39 cellular contexts compared by ENCODE assay signal in the genomic region with DNA sequence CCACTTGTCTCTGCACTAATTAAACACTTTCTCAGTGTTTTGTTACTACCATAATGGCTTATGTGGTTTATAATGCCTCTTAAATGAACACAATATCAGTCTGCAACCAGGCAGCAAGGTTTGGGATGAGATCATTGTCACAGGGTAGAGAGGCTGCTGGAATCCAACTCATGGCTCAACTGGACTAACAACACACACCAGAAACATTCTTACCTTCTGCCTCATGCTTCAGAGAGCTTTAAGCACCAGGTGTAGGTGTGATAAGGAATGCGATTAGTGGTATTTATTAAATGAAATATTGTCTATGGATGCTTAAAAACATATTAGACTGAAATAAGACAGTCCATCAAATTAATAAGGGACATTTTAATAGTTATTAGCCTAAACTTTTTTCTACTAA. TPM values are rescaled to one million over a fixed set of nuclear protein-coding genes. Genes with fewer than 3 reads are reported as not detected.
"Had no signal": no experiment of that assay in that cellular context is flagged by ENCODE, and none has a peak within 500 bp of the region (broad histone marks: within the 10 kb centered on the region; RNA-seq: fewer than 3 reads in every experiment).

No MANE protein-coding gene starts in this region.

- DNase-seq: Karpas-422, Kasumi-1, MG63, MM.1S, MV-4-11, NCI-H1048, NCI-H1092, NCI-H1092 treated with DMSO at 0.1 percent for 48 hours, NCI-H1105, NCI-H1105 treated with DMSO at 0.1 percent for 48 hours, NCI-H1417, NCI-H1417 treated with DMSO at 0.1 percent for 48 hours, NCI-H1436, NCI-H1436 treated with DMSO at 0.1 percent for 48 hours, NCI-H146, NCI-H1694, NCI-H1694 treated with DMSO at 0.1 percent for 48 hours, NCI-H187, NCI-H187 treated with DMSO at 0.1 percent for 48 hours, NCI-H1930, NCI-H2029, NCI-H2029 treated with DMSO at 0.1 percent for 48 hours, NCI-H2081, NCI-H2081 treated with DMSO at 0.1 percent for 48 hours, NCI-H2107, NCI-H2171, NCI-H2171 treated with DMSO at 0.1 percent for 48 hours, NCI-H2227 treated with DMSO at 0.1 percent for 48 hours, NCI-H226, NCI-H345, NCI-H446, NCI-H446 treated with DMSO at 0.1 percent for 48 hours, NCI-H510A, NCI-H510A treated with DMSO at 0.1 percent for 48 hours, NCI-H524 had no signal

- H3K9me3 ChIP-seq: MG63 had no signal

- H3K4me3 ChIP-seq: MG63 had no signal

- H3K36me3 ChIP-seq: MG63 had no signal

RNA-seq across cellular contexts. Expression of a gene that starts 25.4 kb away (rescaled TPM):
- total RNA-seq: LHCN-M2, M059J, MCF 10A, NCI-H460 had no signal
